In the genomic region with DNA sequence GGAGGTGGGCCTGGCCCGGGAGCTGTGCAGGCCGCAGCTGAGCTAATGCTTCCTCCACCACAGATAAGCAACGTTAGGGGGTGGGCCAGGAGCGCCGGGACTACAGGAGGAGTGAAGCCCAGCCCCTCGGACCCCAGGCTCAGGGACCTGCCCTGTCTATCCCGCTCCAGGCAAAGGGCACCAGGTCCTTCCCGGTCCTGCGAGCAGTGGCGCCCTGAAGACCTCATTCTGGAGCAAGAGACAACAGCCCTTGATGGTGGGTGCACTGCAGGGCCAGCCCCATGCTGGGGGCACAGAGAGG, we compare ENCODE assay signal across 10 cellular contexts. TPM values are rescaled to one million over a fixed set of nuclear protein-coding genes. Genes with fewer than 3 reads are reported as not detected.
"Had no signal": no experiment of that assay in that cellular context is flagged by ENCODE, and none has a peak within 500 bp of the region (broad histone marks: within the 10 kb centered on the region; RNA-seq: fewer than 3 reads in every experiment).

No MANE protein-coding gene starts in this region.

- ATAC-seq: HCT116, HepG2 had no signal

- H3K9me3 ChIP-seq: HAP-1 had no signal

- H3K27ac ChIP-seq: GM23248, HL-60 had no signal

- DNase-seq: GM23248, GOT3, HFFc6 had no signal

- H3K4me3 ChIP-seq: GM23248, HAP-1 had no signal

- H3K4me1 ChIP-seq: HAP-1 had no signal

RNA-seq across cellular contexts. Expression of gene ZFP92, which starts 35.3 kb away (rescaled TPM):
- total RNA-seq: H4, H7 had no signal
- polyA plus RNA-seq: GM23248, HepG2 had no signal

RNA-seq across cellular contexts. Expression of gene PNMA6E, which starts 45.4 kb away (rescaled TPM):
- total RNA-seq: GM23248, H4, H7, HepG2, HFFc6 had no signal
- polyA plus RNA-seq: GM23248, HepG2, IgD-negative memory B cell had no signal

RNA-seq across cellular contexts. Expression of gene BGN, which starts 48.2 kb away (rescaled TPM):
- total RNA-seq: H4 had no signal
- polyA plus RNA-seq: IgD-negative memory B cell had no signal
